ENCODE assay signal across 13 cellular contexts in the genomic region with DNA sequence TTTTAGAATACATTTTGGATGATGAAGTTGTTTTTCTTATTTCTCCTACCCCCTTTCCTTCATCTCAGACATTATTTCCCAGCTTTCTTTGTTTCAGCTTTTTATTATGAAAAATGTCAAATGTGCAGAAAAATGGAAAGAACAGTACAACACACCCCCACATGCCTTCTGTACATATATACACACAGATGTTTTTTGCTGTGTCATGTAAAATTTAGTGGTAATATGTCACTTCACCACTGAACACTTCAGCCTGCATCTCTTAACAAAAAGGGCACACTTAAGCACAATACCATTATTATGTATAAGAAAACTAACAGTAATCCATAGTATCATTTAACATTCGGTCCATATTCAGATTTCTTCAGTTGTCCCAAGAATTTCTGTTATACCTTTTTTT.
"Had no signal": no experiment of that assay in that cellular context is flagged by ENCODE, and none has a peak within 500 bp of the region (broad histone marks: within the 10 kb centered on the region; RNA-seq: fewer than 3 reads in every experiment).

No MANE protein-coding gene starts in this region.

- H3K9me3 ChIP-seq: colonic mucosa, gastroesophageal sphincter, left ventricle myocardium inferior had no signal

- H2AFZ ChIP-seq: neural progenitor cell had no signal

- ATAC-seq: activated T-cell treated with anti-CD3 and anti-CD28 coated beads, Interleukin-2, amount 50 U/mL, for 4 hours; stimulated activated naive B cell treated with anti-CD40 and anti-IgM and Interleukin-4, amounts not matched to agents 10 μg/mL and 1 μg/mL and 100 μg/mL, for 72 hours had no signal

- H3K27me3 ChIP-seq: colonic mucosa, gastroesophageal sphincter, neural progenitor cell had no signal

- H3K36me3 ChIP-seq: colonic mucosa had no signal

- H3K4me3 ChIP-seq: colonic mucosa, gastroesophageal sphincter, left ventricle myocardium inferior, neural progenitor cell had no signal

- H3K4me2 ChIP-seq: neural progenitor cell had no signal

- H3K9ac ChIP-seq: neural progenitor cell had no signal

- H3K27ac ChIP-seq: colonic mucosa, left ventricle myocardium inferior, neural progenitor cell had no signal

- DNase-seq: activated CD4-positive, alpha-beta memory T cell treated with anti-CD3 and anti-CD28 coated beads for 36 hours; activated gamma-delta T cell; activated naive CD8-positive, alpha-beta T cell treated with anti-CD3 and anti-CD28 coated beads for 36 hours; activated T-cell treated with anti-CD3 and anti-CD28 coated beads, Interleukin-2, amount 50 U/mL, for 4 hours; colonic mucosa; effector CD4-positive, alpha-beta T cell; kidney; left ventricle myocardium inferior; stimulated activated CD4-positive, alpha-beta T cell treated with anti-CD3 and anti-CD28 coated beads, Interleukin-2, amount 100 ng/mL, for 24 hours; stimulated activated naive B cell treated with anti-CD40 and anti-IgM and Interleukin-4, amounts not matched to agents 10 μg/mL and 1 μg/mL and 100 μg/mL, for 72 hours; SW 1271 had no signal

- H3K4me1 ChIP-seq: colonic mucosa, left ventricle myocardium inferior, neural progenitor cell had no signal
